In genomic region chr2:18514838-18515461, GRCh38 we compare ENCODE assay signal across 20 cellular contexts. TPM values are rescaled to one million over a fixed set of nuclear protein-coding genes. Genes with fewer than 3 reads are reported as not detected.
A peak's percentile ranks its signal among the peaks of the same experiment; 100 is the strongest.
DNase-seq lines count a peak whose midpoint lies in the region; ATAC-seq and TF ChIP-seq lines count a peak whose summit lies in the region.
"Had no signal": no experiment of that assay in that cellular context is flagged by ENCODE, and none has a peak within 500 bp of the region (broad histone marks: within the 10 kb centered on the region; RNA-seq: fewer than 3 reads in every experiment).

No MANE protein-coding gene starts in this region.

- H3K79me2 ChIP-seq in SK-N-SH (ENCODE audit: insufficient read depth): no peaks in the 10 kb centered on the region

- POLR2A ChIA-PET in SK-N-SH (lab: Yijun Ruan, JAX): no interaction called here

- peak; percentile 15 for DNase-seq in EH (ENCODE audit: low read depth)
- peak; percentile 39 for DNase-seq in SK-N-SH
- DNase-seq in fibroblast of gingiva (ENCODE audit: low read depth): peak; percentile 60
- DNase-seq in omental fat pad (ENCODE audit: low spot score): no peak
- no peak for DNase-seq in activated CD4-positive, CD25-positive, alpha-beta regulatory T cell treated with anti-CD3 and anti-CD28 coated beads, Interleukin-2, amount 50 U/mL, for 72 hours
- no peak for DNase-seq in psoas muscle
- DNase-seq: ACHN, C1 segment of cervical spinal cord, Calu3, dermis blood vessel endothelial cell, EL, left colon, NCI-H1105 treated with DMSO at 0.1 percent for 48 hours, NCI-H510A treated with DMSO at 0.1 percent for 48 hours had no signal

- TF ChIP-seq CTCF in SK-N-SH (IDR thresholded peaks at IDR 0.05) (no peak), omental fat pad (IDR thresholded peaks at IDR 0.05) (no peak), psoas muscle (IDR thresholded peaks at IDR 0.05) (no peak)

- peaks cover 21% of the 10 kb centered on the region for H3F3A ChIP-seq in SK-N-SH (replicated peaks; ENCODE audit: insufficient read depth)

- H3K27me3 ChIP-seq in SK-N-SH (ENCODE audit: insufficient read depth) (no peaks in the 10 kb centered on the region), psoas muscle (ENCODE audit: insufficient read depth in 3 of 3, low read length in 2 of 3) (no peaks in the 10 kb centered on the region)
- H3K27me3 ChIP-seq: neural progenitor cell, right atrium auricular region had no signal

- peak overlapping the region; percentile 22 for H2AFZ ChIP-seq in SK-N-SH (ENCODE audit: low read depth)
- H2AFZ ChIP-seq: neural progenitor cell had no signal

- no peaks in the 10 kb centered on the region for H4K20me1 ChIP-seq in SK-N-SH (ENCODE audit: insufficient read depth)

- H3K4me1 ChIP-seq in SK-N-SH (ENCODE audit: control insufficient read depth in 1 of 2, insufficient read depth in 2 of 2, low read depth in 1 of 2, low read length in 1 of 2) (peaks cover 17 to 28% of the 10 kb centered on the region in 2 experiments), psoas muscle (peaks cover 14% of the 10 kb centered on the region)
- H3K4me1 ChIP-seq: neural progenitor cell had no signal

- TF ChIP-seq EP300 in SK-N-SH (IDR thresholded peaks at IDR 0.05; ENCODE audit: borderline replicate concordance in 1 of 2, low read depth in 1 of 2, low read length in 1 of 2): no peak

- CTCF ChIA-PET in SK-N-SH (lab: Yijun Ruan, JAX): interaction anchor here (0.6 to 1.1 kb wide), 4 partner anchors 415 to 846 kb away, joined by 3 read pairs; no protein-coding TSS in a partner anchor

- no peak for TF ChIP-seq RAD21 in SK-N-SH (IDR thresholded peaks at IDR 0.05; ENCODE audit: low read length)

- WGBS in SK-N-SH (ENCODE audit: low lambda C conversion rate): 81% methylated on average over 4 of the region's 4 CpGs
- WGBS in psoas muscle, 3 donors: 64 to 77% (median 65%) methylated on average over 4 of the region's 4 CpGs

- no peak overlapping the region for H3K4me3 ChIP-seq in SK-N-SH (ENCODE audit: low read depth in 2 of 2, low read length in 1 of 2)
- H3K4me3 ChIP-seq in psoas muscle: no peak overlapping the region
- H3K4me3 ChIP-seq: neural progenitor cell, right atrium auricular region had no signal

- H3K4me2 ChIP-seq in SK-N-SH: 0 out of 2 replicates have a peak overlapping the region, but pooled peaks have one; percentile 4
- H3K4me2 ChIP-seq: neural progenitor cell had no signal

- no peak overlapping the region; the same call in 1 of the 2 replicates for H3K9ac ChIP-seq in SK-N-SH
- H3K9ac ChIP-seq: neural progenitor cell had no signal

- no peaks in the 10 kb centered on the region for H3K36me3 ChIP-seq in SK-N-SH (replicated peaks in 1 of 2; ENCODE audit: control insufficient read depth in 1 of 2, insufficient read depth in 2 of 2, low read length in 1 of 2)
- no peaks in the 10 kb centered on the region for H3K36me3 ChIP-seq in psoas muscle (ENCODE audit: insufficient read depth in 1 of 2, low read depth in 1 of 2)
- H3K36me3 ChIP-seq: neural progenitor cell, right atrium auricular region had no signal

- H3K27ac ChIP-seq in SK-N-SH (ENCODE audit: low read depth in 2 of 2, low read length in 1 of 2) (peak overlapping the region; percentile 24 to 62; a peak in 3 of 4 replicates), psoas muscle (no peak overlapping the region)
- H3K27ac ChIP-seq: neural progenitor cell had no signal

- ATAC-seq in omental fat pad (ENCODE audit: low FRiP score) (peak; percentile 41), HG03280 (IDR thresholded peaks at IDR 0.05; ENCODE audit: unreplicated experiment) (no peak), psoas muscle (no peak), GM21619 (IDR thresholded peaks at IDR 0.05; ENCODE audit: unreplicated experiment) (no peak)
- ATAC-seq: activated naive CD4-positive, alpha-beta T cell treated with anti-CD3 and anti-CD28 coated beads, Interleukin-2, amount 50 U/mL, for 72 hours; left colon; stimulated activated memory B cell treated with anti-CD40 and anti-IgM and Interleukin-4, amounts not matched to agents 10 μg/mL and 1 μg/mL and 100 μg/mL, for 72 hours had no signal

- intact Hi-C loops in psoas muscle (cut with DNase I): loop anchor here in 1 of 2 donors (5.0 kb wide), 1 partner anchor 1347 kb away; no protein-coding TSS in a partner anchor

- peaks cover 4% of the 10 kb centered on the region; the same call in 1 of the 2 replicates for H3K9me3 ChIP-seq in SK-N-SH
- H3K9me3 ChIP-seq in psoas muscle: no peaks in the 10 kb centered on the region
- H3K9me3 ChIP-seq: right atrium auricular region had no signal

- no peaks in the 10 kb centered on the region for H3K9me2 ChIP-seq in SK-N-SH

TF ChIP-seq in SK-N-SH, 30 proteins besides CTCF, POLR2A, EP300 and RAD21:
- TF ChIP-seq FOXJ3 (CRISPR knock-in tag; IDR thresholded peaks at IDR 0.05): no peak
- no peak for TF ChIP-seq PBX3 (IDR thresholded peaks at IDR 0.05)
- TF ChIP-seq FOXM1 (IDR thresholded peaks at IDR 0.05; ENCODE audit: low read depth): no peak
- no peak for TF ChIP-seq ZBTB33 (IDR thresholded peaks at IDR 0.05; ENCODE audit: borderline replicate concordance, low read depth)
- no peak for TF ChIP-seq MXI1 (IDR thresholded peaks at IDR 0.05; ENCODE audit: low read depth, low read length)
- no peak for TF ChIP-seq MAX (IDR thresholded peaks at IDR 0.05; ENCODE audit: low read depth)
- no peak for TF ChIP-seq FOSL2 (IDR thresholded peaks at IDR 0.05; ENCODE audit: borderline replicate concordance, low read depth)
- TF ChIP-seq SIN3A (IDR thresholded peaks at IDR 0.05; ENCODE audit: borderline replicate concordance, low read depth, low read length): no peak
- no peak for TF ChIP-seq RXRA (IDR thresholded peaks at IDR 0.05; ENCODE audit: borderline replicate concordance, low read depth)
- no peak for TF ChIP-seq RFX5 (IDR thresholded peaks at IDR 0.05; ENCODE audit: low read length)
- no peak for TF ChIP-seq RCOR1 (IDR thresholded peaks at IDR 0.05; ENCODE audit: low read length)
- no peak for TF ChIP-seq TEAD4 (IDR thresholded peaks at IDR 0.05; ENCODE audit: borderline replicate concordance, insufficient read depth)
- no peak for TF ChIP-seq ELF1 (IDR thresholded peaks at IDR 0.05)
- no peak for TF ChIP-seq TAF1 (IDR thresholded peaks at IDR 0.05; ENCODE audit: borderline replicate concordance, low read depth, low read length)
- no peak for TF ChIP-seq USF2 (IDR thresholded peaks at IDR 0.05; ENCODE audit: borderline replicate concordance, low read depth, low read length)
- no peak for TF ChIP-seq TCF12 (IDR thresholded peaks at IDR 0.05)
- no peak for TF ChIP-seq NFIC (IDR thresholded peaks at IDR 0.05; ENCODE audit: borderline replicate concordance)
- TF ChIP-seq IRF3 (IDR thresholded peaks at IDR 0.05; ENCODE audit: low read depth, low read length): no peak
- no peak for TF ChIP-seq SMC3 (IDR thresholded peaks at IDR 0.05; ENCODE audit: low read depth, low read length)

RNA-seq across cellular contexts. Expression of gene RDH14, which starts 45.5 kb away (rescaled TPM):
- polyA plus RNA-seq in SK-N-SH (2012; rRNA removed) (20.2 and 30.7 TPM in 2 replicates), psoas muscle (10 to 100 TPM; 23.9 to 42.6 (median 24.4) TPM)
- 32.8 and 39.7 TPM in 2 replicates for polyA plus RNA-seq in SK-N-SH (2012; cell fraction: cytosol; rRNA removed)
- polyA plus RNA-seq in SK-N-SH (2012; cell fraction: nucleus; rRNA removed): 9.1 and 15.5 TPM in 2 replicates
- total RNA-seq in omental fat pad (10 to 100 TPM; 23.5 to 35.8 (median 31.6) TPM), psoas muscle (10 to 100 TPM; 25.2 to 35.0 (median 28.2) TPM)

Comparison
In these comparisons a context has a peak if more than half of its experiments do, and no peak if none do; other contexts are left out.
1. DNase-seq: peak in EH (single experiment), SK-N-SH (single experiment) and fibroblast of gingiva (single experiment); none in omental fat pad (single experiment), activated CD4-positive, CD25-positive, alpha-beta regulatory T cell treated with anti-CD3 and anti-CD28 coated beads, Interleukin-2, amount 50 U/mL, for 72 hours (single experiment) and psoas muscle (0 of 2).